Comparison of ENCODE assay signal across 20 cellular contexts in the genomic region with DNA sequence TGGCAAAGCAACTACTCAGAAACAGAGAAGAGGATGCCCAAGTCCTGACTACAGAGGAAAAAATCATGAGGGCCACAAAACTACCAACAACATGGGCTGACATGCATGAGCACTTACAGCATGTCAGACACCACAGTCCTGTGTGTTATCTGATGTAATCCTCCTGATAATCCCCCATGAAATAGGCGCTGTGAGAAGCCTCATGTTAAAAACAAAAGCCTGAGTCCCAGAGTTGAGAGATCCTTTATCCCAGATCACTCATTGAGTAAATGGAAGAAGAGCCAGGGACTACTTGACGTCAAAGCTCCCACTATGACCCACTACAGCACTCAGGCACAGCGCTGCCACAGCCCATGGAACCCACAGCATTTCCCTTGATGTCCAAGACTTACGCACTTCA.
"Had no signal": no experiment of that assay in that cellular context is flagged by ENCODE, and none has a peak within 500 bp of the region (broad histone marks: within the 10 kb centered on the region; RNA-seq: fewer than 3 reads in every experiment).

No MANE protein-coding gene starts in this region.

- DNase-seq: IMR-90, Karpas-422, KG1, MG63, NCI-H1092, NCI-H1105 treated with DMSO at 0.1 percent for 48 hours, NCI-H1417 treated with DMSO at 0.1 percent for 48 hours, NCI-H146, NCI-H1694 treated with DMSO at 0.1 percent for 48 hours, NCI-H1930, NCI-H2081, NCI-H2107, NCI-H2227 treated with DMSO at 0.1 percent for 48 hours, Right ventricle myocardium superior, RPMI8226, SIG-M5 had no signal

- H3K4me1 ChIP-seq: SJSA1 had no signal

- H3K9me3 ChIP-seq: MG63, SJSA1 had no signal

- H3K36me3 ChIP-seq: MG63, SJSA1 had no signal

- H3K27ac ChIP-seq: SJSA1, SK-N-MC had no signal

- FAIRE-seq: HepG2, RCC 7860 had no signal

- ATAC-seq: HepG2 had no signal

- H3K27me3 ChIP-seq: SJSA1 had no signal

- H3K4me3 ChIP-seq: MG63, SJSA1, SK-N-MC had no signal
